ENCODE assay signal across 3 cellular contexts in the genomic region with DNA sequence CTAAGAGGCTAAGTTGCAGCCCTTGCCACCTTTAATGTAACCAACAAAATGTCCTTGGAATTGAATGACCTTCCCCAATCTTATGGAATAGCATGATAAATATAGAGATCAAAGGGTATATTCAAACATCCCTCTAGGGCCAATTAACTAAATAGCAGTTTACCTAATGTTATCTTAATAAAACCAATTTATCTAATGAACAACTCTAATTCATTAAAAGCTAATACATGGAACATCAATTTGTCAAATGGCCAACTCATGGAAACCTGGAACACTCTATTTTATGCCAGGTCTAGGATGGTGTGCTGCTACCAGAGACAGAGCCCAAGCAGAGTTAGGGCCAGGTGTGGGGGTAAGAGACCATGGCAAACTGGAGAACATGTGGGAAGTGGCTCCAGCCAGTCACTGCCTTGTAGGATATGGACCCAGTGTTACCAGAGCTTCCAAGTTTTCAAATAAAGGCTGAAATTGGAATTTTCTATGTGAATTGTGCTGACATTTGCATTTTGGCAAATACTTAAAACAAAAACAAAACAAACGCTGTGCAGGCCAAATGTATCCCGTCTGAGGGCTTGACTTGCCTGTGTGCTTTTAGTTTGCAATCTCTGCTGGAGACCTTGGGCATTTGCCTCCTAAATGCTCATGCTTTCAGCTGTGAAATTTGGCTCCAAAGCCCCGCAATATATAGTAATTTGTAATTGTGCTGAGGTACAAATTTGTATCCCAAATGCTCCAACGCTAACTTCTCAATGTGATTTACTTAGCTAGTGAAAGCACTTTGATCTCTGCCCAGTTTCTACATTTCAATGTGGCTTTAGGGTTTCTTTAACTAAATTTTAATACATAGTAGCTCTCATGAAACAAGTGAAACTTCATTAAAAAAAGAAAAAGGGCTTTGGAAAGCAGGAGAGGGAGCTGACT.
A peak's percentile ranks its signal among the peaks of the same experiment; 100 is the strongest.
TF ChIP-seq lines count a peak whose summit lies in the region.

No MANE protein-coding gene starts in this region.

TF ChIP-seq in GM23338, 12 proteins besides CTCF, POLR2A, EP300 and RAD21:
- TF ChIP-seq EZH2phosphoT487 (IDR thresholded peaks at IDR 0.05; ENCODE audit: unreplicated experiment) (no peak), POLR2AphosphoS5 (IDR thresholded peaks at IDR 0.05; ENCODE audit: low read depth) (no peak)
TF ChIP-seq in GM23338: peak in this region for 0.

TF ChIP-seq in WTC11, 78 proteins besides CTCF, POLR2A, EP300 and RAD21 (continues in another document):
- TF ChIP-seq ATF6 (CRISPR knock-in tag; IDR thresholded peaks at IDR 0.05) (no peak), GRHL2 (CRISPR knock-in tag; IDR thresholded peaks at IDR 0.05; ENCODE audit: insufficient replicate concordance, severe bottlenecking) (no peak), SP1 (CRISPR knock-in tag; conservative IDR thresholded peaks at IDR 0.05) (no peak), ZNF317 (CRISPR knock-in tag; IDR thresholded peaks at IDR 0.05; ENCODE audit: borderline replicate concordance, low read depth) (no peak), CBFB (CRISPR knock-in tag; IDR thresholded peaks at IDR 0.05; ENCODE audit: low read depth) (no peak), PRDM15 (CRISPR knock-in tag; IDR thresholded peaks at IDR 0.05) (no peak), CREM (CRISPR knock-in tag; IDR thresholded peaks at IDR 0.05) (no peak), SMAD3 (CRISPR knock-in tag; IDR thresholded peaks at IDR 0.05; ENCODE audit: borderline replicate concordance) (no peak), ZNF219 (CRISPR knock-in tag; IDR thresholded peaks at IDR 0.05; ENCODE audit: borderline replicate concordance) (no peak), ZNF121 (CRISPR knock-in tag; IDR thresholded peaks at IDR 0.05) (no peak), ZNF532 (CRISPR knock-in tag; IDR thresholded peaks at IDR 0.05; ENCODE audit: borderline replicate concordance) (no peak), SMAD4 (CRISPR knock-in tag; IDR thresholded peaks at IDR 0.05) (no peak)
- TF ChIP-seq, protein P1, sequence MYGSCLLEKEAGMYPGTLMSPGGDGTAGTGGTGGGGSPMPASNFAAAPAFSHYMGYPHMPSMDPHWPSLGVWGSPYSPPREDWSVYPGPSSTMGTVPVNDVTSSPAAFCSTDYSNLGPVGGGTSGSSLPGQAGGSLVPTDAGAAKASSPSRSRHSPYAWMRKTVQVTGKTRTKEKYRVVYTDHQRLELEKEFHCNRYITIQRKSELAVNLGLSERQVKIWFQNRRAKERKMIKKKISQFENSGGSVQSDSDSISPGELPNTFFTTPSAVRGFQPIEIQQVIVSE (CRISPR knock-in tag; IDR thresholded peaks at IDR 0.05; ENCODE audit: borderline replicate concordance), result no peak

TF ChIP-seq in HepG2, 621 proteins besides CTCF, POLR2A, EP300 and RAD21:
- TF ChIP-seq RBAK (CRISPR knock-in tag; IDR thresholded peaks at IDR 0.05), result no peak
- TF ChIP-seq MAFK (conservative IDR thresholded peaks at IDR 0.05 in 1 of 2, IDR thresholded peaks at IDR 0.05 in 1 of 2; ENCODE audit: low read length in 2 of 2), result peak; percentile 77 to 93
- peak; percentile 88 for TF ChIP-seq MAFF (IDR thresholded peaks at IDR 0.05; ENCODE audit: low read depth, low read length)
- TF ChIP-seq ZFP62 (CRISPR knock-in tag; IDR thresholded peaks at IDR 0.05), result no peak
